1 cellular context compared by ENCODE assay signal in genomic region chr19:4724252-4724514, GRCh38.
TF ChIP-seq lines count a peak whose summit lies in the region.

No MANE protein-coding gene starts in this region.

TF ChIP-seq in endothelial cell of umbilical vein, 7 proteins besides CTCF, POLR2A, EP300 and RAD21:
- TF ChIP-seq POLR2AphosphoS5 (IDR thresholded peaks at IDR 0.05; ENCODE audit: insufficient read depth, low read depth, low read length): no peak
- TF ChIP-seq MAX (IDR thresholded peaks at IDR 0.05; ENCODE audit: insufficient read depth, insufficient read length): no peak
- no peak for TF ChIP-seq EZH2 (IDR thresholded peaks at IDR 0.05; ENCODE audit: borderline replicate concordance, low read depth, low read length, severe bottlenecking)
- no peak for TF ChIP-seq JUN (IDR thresholded peaks at IDR 0.05; ENCODE audit: borderline replicate concordance, insufficient read depth, insufficient read length, low read depth)
- TF ChIP-seq FOS (IDR thresholded peaks at IDR 0.05; ENCODE audit: borderline replicate concordance, insufficient read depth, low read length): no peak
- no peak for TF ChIP-seq MYC (IDR thresholded peaks at IDR 0.05; ENCODE audit: low read depth, low read length)
- no peak for TF ChIP-seq GATA2 (IDR thresholded peaks at IDR 0.05; ENCODE audit: insufficient read depth, insufficient read length, low read depth, low read length)
